In genomic region chr13:91946498-91947070, GRCh38 we compare ENCODE assay signal across 9 cellular contexts.
DNase-seq lines count a peak whose midpoint lies in the region; ATAC-seq and TF ChIP-seq lines count a peak whose summit lies in the region.
"Had no signal": no experiment of that assay in that cellular context is flagged by ENCODE, and none has a peak within 500 bp of the region (broad histone marks: within the 10 kb centered on the region; RNA-seq: fewer than 3 reads in every experiment).

No MANE protein-coding gene starts in this region.

- peak; percentile 50 for DNase-seq in NCI-H345 (lab: John Stamatoyannopoulos, UW)
- no peak for DNase-seq in NCI-H345 treated with DMSO at 0.1 percent for 48 hours (lab: John Stamatoyannopoulos, UW; ENCODE audit: unreplicated experiment)
- DNase-seq in NCI-H2227 treated with DMSO at 0.1 percent for 48 hours (lab: John Stamatoyannopoulos, UW), result peak; percentile 24
- DNase-seq in chondrocyte (ENCODE audit: low spot score), result no peak
- no peak for DNase-seq in smooth muscle cell (lab: John Stamatoyannopoulos, UW; ENCODE audit: unreplicated experiment)
- DNase-seq in NCI-H128 (lab: John Stamatoyannopoulos, UW; ENCODE audit: unreplicated experiment), result no peak
- DNase-seq in CD8-positive, alpha-beta T cell, result no peak
- no peak for DNase-seq in activated gamma-delta T cell (lab: John Stamatoyannopoulos, UW)

- H3K27me3 Mint-ChIP-seq in chondrocyte (ENCODE audit: low read depth), result peaks cover 10% of the 10 kb centered on the region
- H3K27me3 Mint-ChIP-seq in CD8-positive, alpha-beta T cell (ENCODE audit: low read depth), result no peaks in the 10 kb centered on the region

- H3K27ac ChIP-seq in smooth muscle cell (ENCODE audit: low read depth), result no peak overlapping the region
- no peak overlapping the region for H3K27ac ChIP-seq in CD8-positive, alpha-beta T cell (ENCODE audit: low read depth, low read length)
- H3K27ac ChIP-seq: BLaER1 treated with 17β-estradiol and CSF1 and Interleukin-3, amounts not matched to agents 10 nM and 100 nM had no signal

- CTCF ChIA-PET in CD8-positive, alpha-beta T cell (lab: Charles Lee), result no interaction called here

- H3K36me3 Mint-ChIP-seq in chondrocyte (ENCODE audit: low read depth), result no peaks in the 10 kb centered on the region
- no peaks in the 10 kb centered on the region for H3K36me3 Mint-ChIP-seq in CD8-positive, alpha-beta T cell

- peak; percentile 82 for TF ChIP-seq CTCF in chondrocyte (IDR thresholded peaks at IDR 0.05)
- peak; percentile 51 for TF ChIP-seq CTCF in smooth muscle cell (IDR thresholded peaks at IDR 0.05; ENCODE audit: borderline replicate concordance, insufficient read depth, poor library complexity, severe bottlenecking)
- TF ChIP-seq CTCF in CD8-positive, alpha-beta T cell (IDR thresholded peaks at IDR 0.05), result no peak

- intact Hi-C loops in CD8-positive, alpha-beta T cell (cut with DNase I, micrococcal nuclease), result no loop called here

- no peak overlapping the region for H3K4me3 ChIP-seq in smooth muscle cell
- no peak overlapping the region for H3K4me3 ChIP-seq in CD8-positive, alpha-beta T cell (ENCODE audit: low read depth, low read length)
- H3K4me3 ChIP-seq: BLaER1 treated with 17β-estradiol and CSF1 and Interleukin-3, amounts not matched to agents 10 nM and 100 nM had no signal

- H3K4me1 ChIP-seq in smooth muscle cell (ENCODE audit: low read depth), result no peaks in the 10 kb centered on the region
- H3K4me1 ChIP-seq in CD8-positive, alpha-beta T cell (ENCODE audit: insufficient read depth, low read length), result no peaks in the 10 kb centered on the region
- H3K4me1 ChIP-seq: BLaER1 treated with 17β-estradiol and CSF1 and Interleukin-3, amounts not matched to agents 10 nM and 100 nM had no signal

- no peak overlapping the region for H2AFZ ChIP-seq in smooth muscle cell (ENCODE audit: low read depth)

- no peaks in the 10 kb centered on the region for H3K4me1 Mint-ChIP-seq in chondrocyte (ENCODE audit: low read depth)
- no peaks in the 10 kb centered on the region for H3K4me1 Mint-ChIP-seq in CD8-positive, alpha-beta T cell (ENCODE audit: low read depth)

- ATAC-seq in CD8-positive, alpha-beta T cell, result no peak

- no peaks in the 10 kb centered on the region for H3K36me3 ChIP-seq in smooth muscle cell (ENCODE audit: low read depth)
- no peaks in the 10 kb centered on the region for H3K36me3 ChIP-seq in CD8-positive, alpha-beta T cell (ENCODE audit: insufficient read depth, low read length)
- H3K36me3 ChIP-seq: BLaER1 treated with 17β-estradiol and CSF1 and Interleukin-3, amounts not matched to agents 10 nM and 100 nM had no signal

- H3K4me2 ChIP-seq in smooth muscle cell, result no peak overlapping the region
- H3K4me2 ChIP-seq: BLaER1 treated with 17β-estradiol and CSF1 and Interleukin-3, amounts not matched to agents 10 nM and 100 nM had no signal

- H3K9me3 Mint-ChIP-seq in chondrocyte (ENCODE audit: low read depth), result no peaks in the 10 kb centered on the region
- H3K9me3 Mint-ChIP-seq in CD8-positive, alpha-beta T cell, result no peaks in the 10 kb centered on the region

- H3K4me3 Mint-ChIP-seq in chondrocyte (ENCODE audit: unreplicated experiment), result no peak overlapping the region
- H3K4me3 Mint-ChIP-seq in CD8-positive, alpha-beta T cell, result no peak overlapping the region

- no peaks in the 10 kb centered on the region for H3F3A ChIP-seq in smooth muscle cell (ENCODE audit: low read depth)

- POLR2A ChIA-PET in CD8-positive, alpha-beta T cell (lab: Charles Lee), result no interaction called here

- no peaks in the 10 kb centered on the region for H4K20me1 ChIP-seq in smooth muscle cell (ENCODE audit: low read depth)
- H4K20me1 ChIP-seq: BLaER1 treated with 17β-estradiol and CSF1 and Interleukin-3, amounts not matched to agents 10 nM and 100 nM had no signal

- peaks cover 14% of the 10 kb centered on the region for H3K27me3 ChIP-seq in smooth muscle cell (ENCODE audit: low read depth)
- no peaks in the 10 kb centered on the region for H3K27me3 ChIP-seq in CD8-positive, alpha-beta T cell (ENCODE audit: insufficient read depth, low read length)
- H3K27me3 ChIP-seq: BLaER1 treated with 17β-estradiol and CSF1 and Interleukin-3, amounts not matched to agents 10 nM and 100 nM had no signal

- no peaks in the 10 kb centered on the region for H3K9me3 ChIP-seq in smooth muscle cell (replicated peaks; ENCODE audit: low read depth)
- H3K9me3 ChIP-seq in CD8-positive, alpha-beta T cell (ENCODE audit: low read length), result no peaks in the 10 kb centered on the region
- H3K9me3 ChIP-seq: BLaER1 treated with 17β-estradiol and CSF1 and Interleukin-3, amounts not matched to agents 10 nM and 100 nM had no signal

- 30% methylated on average over 7 of the region's 7 CpGs for WGBS in smooth muscle cell (ENCODE audit: low lambda C conversion rate)

- no peak overlapping the region for H3K27ac Mint-ChIP-seq in chondrocyte (ENCODE audit: unreplicated experiment)
- H3K27ac Mint-ChIP-seq in CD8-positive, alpha-beta T cell, result no peak overlapping the region

- no peaks in the 10 kb centered on the region for H3K79me2 ChIP-seq in smooth muscle cell (ENCODE audit: low read depth)

- H3K9ac ChIP-seq in smooth muscle cell (ENCODE audit: low read depth), result no peak overlapping the region
- H3K9ac ChIP-seq: BLaER1 treated with 17β-estradiol and CSF1 and Interleukin-3, amounts not matched to agents 10 nM and 100 nM had no signal

Comparison
In these comparisons a context has a peak if more than half of its experiments do, and no peak if none do; other contexts are left out.
1. DNase-seq: peak in NCI-H345 (single experiment) and NCI-H2227 treated with DMSO at 0.1 percent for 48 hours (single experiment); none in NCI-H345 treated with DMSO at 0.1 percent for 48 hours (single experiment), chondrocyte (single experiment), smooth muscle cell (single experiment), NCI-H128 (single experiment), CD8-positive, alpha-beta T cell (0 of 7) and activated gamma-delta T cell (single experiment).